Comparison of ENCODE assay signal across 13 cellular contexts in the genomic region with DNA sequence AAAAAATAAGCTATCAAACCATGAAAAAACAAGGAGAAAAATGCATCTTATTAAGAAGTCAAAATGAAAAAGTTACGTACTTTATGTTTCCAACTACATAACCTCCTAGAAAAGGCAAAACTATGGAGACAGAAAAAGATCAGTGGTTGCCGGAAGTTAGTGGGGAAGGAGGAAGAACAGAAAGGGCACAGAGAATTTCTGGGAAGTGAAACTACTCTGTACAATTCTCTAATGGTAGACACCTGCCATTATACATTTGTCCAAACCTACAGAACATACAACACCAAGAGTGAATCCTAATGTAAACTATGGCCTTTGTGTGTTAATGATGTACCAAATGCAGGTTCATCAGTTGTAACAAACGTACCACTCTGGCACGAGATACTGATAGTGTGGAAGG. TPM values are rescaled to one million over a fixed set of nuclear protein-coding genes. Genes with fewer than 3 reads are reported as not detected.
DNase-seq lines count a peak whose midpoint lies in the region; ATAC-seq lines count a peak whose summit lies in the region.
"Had no signal": no experiment of that assay in that cellular context is flagged by ENCODE, and none has a peak within 500 bp of the region (broad histone marks: within the 10 kb centered on the region; RNA-seq: fewer than 3 reads in every experiment).

No MANE protein-coding gene starts in this region.

- peak overlapping the region; percentile 68 for H3K27ac Mint-ChIP-seq in dendritic cell treated with granulocyte-macrophage colony-stimulating factor and Interleukin-4, amounts not matched to agents 40 ng/mL and 50 ng/mL, for 4 days

- DNase-seq in Right ventricle myocardium superior (no peak), left cardiac atrium (no peak), NOMO-1 treated with DMSO at 0.1 percent for 48 hours (lab: John Stamatoyannopoulos, UW; ENCODE audit: unreplicated experiment) (peak; percentile 73), DMS114 treated with DMSO at 0.1 percent for 48 hours (lab: John Stamatoyannopoulos, UW; ENCODE audit: unreplicated experiment) (no peak), EL (no peak), head of caudate nucleus (no peak)
- DNase-seq: NCI-H1092 treated with DMSO at 0.1 percent for 48 hours, NCI-H1694, NCI-H524, SW 1271 had no signal

- no peaks in the 10 kb centered on the region for H3K9me3 Mint-ChIP-seq in dendritic cell treated with granulocyte-macrophage colony-stimulating factor and Interleukin-4, amounts not matched to agents 40 ng/mL and 50 ng/mL, for 4 days

- intact Hi-C loops in Right ventricle myocardium superior (cut with DNase I), result no loop called here
- intact Hi-C loops in left cardiac atrium (cut with DNase I), result no loop called here
- intact Hi-C loops in dendritic cell treated with granulocyte-macrophage colony-stimulating factor and Interleukin-4, amounts not matched to agents 40 ng/mL and 50 ng/mL, for 4 days (cut with micrococcal nuclease), result no loop called here
- intact Hi-C loops in head of caudate nucleus (cut with DNase I), result no loop called here

- ATAC-seq in Right ventricle myocardium superior (ENCODE audit: poor library complexity) (peak; percentile 15), left cardiac atrium (no peak), HG03025 (IDR thresholded peaks at IDR 0.05; ENCODE audit: low FRiP score, unreplicated experiment) (no peak)
- ATAC-seq: K562 had no signal

- no peak overlapping the region for H3K4me3 Mint-ChIP-seq in dendritic cell treated with granulocyte-macrophage colony-stimulating factor and Interleukin-4, amounts not matched to agents 40 ng/mL and 50 ng/mL, for 4 days

- H3K4me1 Mint-ChIP-seq in dendritic cell treated with granulocyte-macrophage colony-stimulating factor and Interleukin-4, amounts not matched to agents 40 ng/mL and 50 ng/mL, for 4 days (ENCODE audit: low read depth), result peaks cover 7% of the 10 kb centered on the region

- H3K36me3 Mint-ChIP-seq in dendritic cell treated with granulocyte-macrophage colony-stimulating factor and Interleukin-4, amounts not matched to agents 40 ng/mL and 50 ng/mL, for 4 days (ENCODE audit: low read depth), result peaks cover 83% of the 10 kb centered on the region

- no peaks in the 10 kb centered on the region for H3K27me3 Mint-ChIP-seq in dendritic cell treated with granulocyte-macrophage colony-stimulating factor and Interleukin-4, amounts not matched to agents 40 ng/mL and 50 ng/mL, for 4 days

RNA-seq across cellular contexts. Expression of a gene that starts 25.3 kb away (rescaled TPM):
- total RNA-seq in Right ventricle myocardium superior, result 14.6 TPM
- 10 to 100 TPM; 14.2 to 16.7 TPM for total RNA-seq in left cardiac atrium

RNA-seq across cellular contexts. Expression of a gene that starts 26.1 kb away (rescaled TPM):
- total RNA-seq in Right ventricle myocardium superior (74.5 TPM), left cardiac atrium (10 to 100 TPM; 75.5 to 93.2 TPM)

RNA-seq across cellular contexts. Expression of a gene that starts 49.7 kb away (rescaled TPM):
- total RNA-seq in Right ventricle myocardium superior, result 10.4 TPM
- 10 to 100 TPM; 13.4 to 15.6 TPM for total RNA-seq in left cardiac atrium
